9 cellular contexts compared by ENCODE assay signal in genomic region chr19:39479916-39480315, GRCh38. TPM values are rescaled to one million over a fixed set of nuclear protein-coding genes. Genes with fewer than 3 reads are reported as not detected.
DNase-seq lines count a peak whose midpoint lies in the region; ATAC-seq and TF ChIP-seq lines count a peak whose summit lies in the region.
"Had no signal": no experiment of that assay in that cellular context is flagged by ENCODE, and none has a peak within 500 bp of the region (broad histone marks: within the 10 kb centered on the region; RNA-seq: fewer than 3 reads in every experiment).

No MANE protein-coding gene starts in this region.

- TF ChIP-seq POLR2A in right lobe of liver (IDR thresholded peaks at IDR 0.05) (no peak), transverse colon (IDR thresholded peaks at IDR 0.05) (no peak)

- DNase-seq in activated naive CD4-positive, alpha-beta T cell (lab: John Stamatoyannopoulos, UW): no peak
- no peak for DNase-seq in right lobe of liver
- DNase-seq in transverse colon: no peak
- no peak for DNase-seq in NCI-H345 (lab: John Stamatoyannopoulos, UW)
- DNase-seq in central memory CD4-positive, alpha-beta T cell: no peak
- DNase-seq in dermis blood vessel endothelial cell: no peak

- H3K36me3 ChIP-seq in right lobe of liver (peaks cover 0 to 10% (median 4%) of the 10 kb centered on the region in 4 donors), transverse colon (peaks cover 0 to 13% (median 0%) of the 10 kb centered on the region in 4 donors)

- H3K4me3 ChIP-seq in right lobe of liver: peak overlapping the region in 2 of 3 donors; percentile 72 to 91
- peak overlapping the region in 3 of 4 donors; percentile 78 to 97 (median 92) for H3K4me3 ChIP-seq in transverse colon

- no peak for TF ChIP-seq EP300 in transverse colon (IDR thresholded peaks at IDR 0.05; ENCODE audit: low read depth)

- peak overlapping the region; percentile 93 for H3K4me3 Mint-ChIP-seq in activated naive CD4-positive, alpha-beta T cell treated with anti-CD3 and anti-CD28 coated beads, Interleukin-2, amount 50 U/mL, for 24 hours
- peak overlapping the region; percentile 89 for H3K4me3 Mint-ChIP-seq in activated T-helper 17 cell treated with anti-CD3 and anti-CD28 coated beads, Interleukin-2, amount 50 U/mL, for 72 hours

- in situ Hi-C loops in transverse colon (cut with MboI; ENCODE audit: low pct_ligation_motif_present in 1 of 4, low pct_unique_long_range_greater_than_20kb in 1 of 4, low sequenced_read_pairs in 3 of 4): no loop called here

- intact Hi-C loops in right lobe of liver (cut with DNase I): loop anchor here (5.0 to 10.0 kb wide), 2 partner anchors 52 to 55 kb away; partner anchors contain the start of gene EID2B (in 2 of the 2)
- intact Hi-C loops in transverse colon (cut with DNase I; ENCODE audit: low total_unique reads): loop anchor here (10.0 kb wide), 1 partner anchor 55 kb away; the partner anchor contains the start of gene EID2B

- peaks cover 9% of the 10 kb centered on the region for H3K36me3 Mint-ChIP-seq in activated naive CD4-positive, alpha-beta T cell treated with anti-CD3 and anti-CD28 coated beads, Interleukin-2, amount 50 U/mL, for 24 hours
- peaks cover 56% of the 10 kb centered on the region for H3K36me3 Mint-ChIP-seq in activated T-helper 17 cell treated with anti-CD3 and anti-CD28 coated beads, Interleukin-2, amount 50 U/mL, for 72 hours (ENCODE audit: low read depth)

- no peaks in the 10 kb centered on the region for H3K27me3 ChIP-seq in right lobe of liver
- H3K27me3 ChIP-seq in transverse colon: no peaks in the 10 kb centered on the region

- H3K4me1 ChIP-seq in right lobe of liver (peaks cover 0 to 9% (median 3%) of the 10 kb centered on the region in 4 donors), transverse colon (peaks cover 7 to 17% (median 16%) of the 10 kb centered on the region in 4 donors)

- H3K4me1 Mint-ChIP-seq in activated naive CD4-positive, alpha-beta T cell treated with anti-CD3 and anti-CD28 coated beads, Interleukin-2, amount 50 U/mL, for 24 hours: peaks cover 28% of the 10 kb centered on the region
- H3K4me1 Mint-ChIP-seq in activated T-helper 17 cell treated with anti-CD3 and anti-CD28 coated beads, Interleukin-2, amount 50 U/mL, for 72 hours: peaks cover 18% of the 10 kb centered on the region

- no peak for TF ChIP-seq CTCF in right lobe of liver (IDR thresholded peaks at IDR 0.05)
- TF ChIP-seq CTCF in transverse colon (IDR thresholded peaks at IDR 0.05): no peak

- H3K27me3 Mint-ChIP-seq in activated naive CD4-positive, alpha-beta T cell treated with anti-CD3 and anti-CD28 coated beads, Interleukin-2, amount 50 U/mL, for 24 hours: no peaks in the 10 kb centered on the region
- H3K27me3 Mint-ChIP-seq in activated T-helper 17 cell treated with anti-CD3 and anti-CD28 coated beads, Interleukin-2, amount 50 U/mL, for 72 hours: no peaks in the 10 kb centered on the region

- H3K27ac Mint-ChIP-seq in activated naive CD4-positive, alpha-beta T cell treated with anti-CD3 and anti-CD28 coated beads, Interleukin-2, amount 50 U/mL, for 24 hours: peak overlapping the region; percentile 94
- H3K27ac Mint-ChIP-seq in activated T-helper 17 cell treated with anti-CD3 and anti-CD28 coated beads, Interleukin-2, amount 50 U/mL, for 72 hours: peak overlapping the region; percentile 94

- H3K9me3 ChIP-seq in right lobe of liver (no peaks in the 10 kb centered on the region), transverse colon (no peaks in the 10 kb centered on the region)

- no peak for ATAC-seq in activated T-helper 17 cell treated with anti-CD3 and anti-CD28 coated beads, Interleukin-2, amount 50 U/mL, for 72 hours (replicated peaks)
- no peak for ATAC-seq in right lobe of liver

- H3K9me3 Mint-ChIP-seq in activated naive CD4-positive, alpha-beta T cell treated with anti-CD3 and anti-CD28 coated beads, Interleukin-2, amount 50 U/mL, for 24 hours: no peaks in the 10 kb centered on the region
- H3K9me3 Mint-ChIP-seq in activated T-helper 17 cell treated with anti-CD3 and anti-CD28 coated beads, Interleukin-2, amount 50 U/mL, for 72 hours: no peaks in the 10 kb centered on the region

- 37% methylated on average over 7 of the region's 10 CpGs for WGBS in right lobe of liver (ENCODE audit: insufficient coverage, low coverage, low lambda C conversion rate, missing lambda C conversion rate)
- 57 to 58% methylated on average over 2 to 10 of the region's 10 CpGs for WGBS in transverse colon (ENCODE audit: low coverage in 1 of 2), 2 donors

- H3K27ac ChIP-seq in right lobe of liver (peak overlapping the region in 2 of 3 donors; percentile 69 to 78), transverse colon (peak overlapping the region; percentile 80 to 89 (median 85))

RNA-seq across cellular contexts. Expression of gene TIMM50, which starts 0.7 kb away (rescaled TPM):
- 10 to 100 TPM; 51.5 to 95.1 TPM for total RNA-seq in activated T-helper 17 cell treated with anti-CD3 and anti-CD28 coated beads, Interleukin-2, amount 50 U/mL, for 72 hours
- total RNA-seq in right lobe of liver (10 to 100 TPM; 28.1 to 48.1 (median 31.3) TPM), transverse colon (10 to 100 TPM; 21.7 to 54.0 (median 33.5) TPM), dermis blood vessel endothelial cell (66.5 and 67.9 TPM in 2 replicates)

RNA-seq across cellular contexts. Expression of gene DLL3, which starts 18.8 kb away (rescaled TPM):
- total RNA-seq in activated T-helper 17 cell treated with anti-CD3 and anti-CD28 coated beads, Interleukin-2, amount 50 U/mL, for 72 hours: 1 to 10 TPM in 1 of 2 donors, under 1 TPM in 1; 0.16 to 1.2 TPM
- total RNA-seq in right lobe of liver: not detected
- total RNA-seq in transverse colon: not detected
- 0.17 and 0.28 TPM in 2 replicates for total RNA-seq in dermis blood vessel endothelial cell

RNA-seq across cellular contexts. Expression of gene SUPT5H, which starts 34.5 kb away (rescaled TPM):
- total RNA-seq in activated T-helper 17 cell treated with anti-CD3 and anti-CD28 coated beads, Interleukin-2, amount 50 U/mL, for 72 hours: 100 to 1,000 TPM; 182 to 239 TPM
- 10 to 100 TPM; 42.3 to 60.8 (median 54.7) TPM for total RNA-seq in right lobe of liver
- 100 to 1,000 TPM in 3 of 4 donors, 10 to 100 TPM in 1; 97.1 to 161 (median 125) TPM for total RNA-seq in transverse colon
- total RNA-seq in dermis blood vessel endothelial cell: 35.4 and 67.2 TPM in 2 replicates

RNA-seq across cellular contexts. Expression of gene SELENOV, which starts 35.0 kb away (rescaled TPM):
- not detected for total RNA-seq in activated T-helper 17 cell treated with anti-CD3 and anti-CD28 coated beads, Interleukin-2, amount 50 U/mL, for 72 hours
- not detected for total RNA-seq in right lobe of liver
- total RNA-seq in transverse colon: not detected
- not detected in 2 replicates for total RNA-seq in dermis blood vessel endothelial cell
- total RNA-seq: lung microvascular endothelial cell had no signal

RNA-seq across cellular contexts. Expression of gene RPS16, which starts 44.2 kb away (rescaled TPM):
- 1,000 to 10,000 TPM; 2,984 to 3,090 TPM for total RNA-seq in activated T-helper 17 cell treated with anti-CD3 and anti-CD28 coated beads, Interleukin-2, amount 50 U/mL, for 72 hours
- total RNA-seq in right lobe of liver: 100 to 1,000 TPM; 448 to 643 (median 568) TPM
- 1,000 to 10,000 TPM in 3 of 4 donors, 100 to 1,000 TPM in 1; 718 to 1,665 (median 1,335) TPM for total RNA-seq in transverse colon
- 49.0 and 115 TPM in 2 replicates for total RNA-seq in dermis blood vessel endothelial cell
